1 cellular context compared by ENCODE assay signal in the genomic region with DNA sequence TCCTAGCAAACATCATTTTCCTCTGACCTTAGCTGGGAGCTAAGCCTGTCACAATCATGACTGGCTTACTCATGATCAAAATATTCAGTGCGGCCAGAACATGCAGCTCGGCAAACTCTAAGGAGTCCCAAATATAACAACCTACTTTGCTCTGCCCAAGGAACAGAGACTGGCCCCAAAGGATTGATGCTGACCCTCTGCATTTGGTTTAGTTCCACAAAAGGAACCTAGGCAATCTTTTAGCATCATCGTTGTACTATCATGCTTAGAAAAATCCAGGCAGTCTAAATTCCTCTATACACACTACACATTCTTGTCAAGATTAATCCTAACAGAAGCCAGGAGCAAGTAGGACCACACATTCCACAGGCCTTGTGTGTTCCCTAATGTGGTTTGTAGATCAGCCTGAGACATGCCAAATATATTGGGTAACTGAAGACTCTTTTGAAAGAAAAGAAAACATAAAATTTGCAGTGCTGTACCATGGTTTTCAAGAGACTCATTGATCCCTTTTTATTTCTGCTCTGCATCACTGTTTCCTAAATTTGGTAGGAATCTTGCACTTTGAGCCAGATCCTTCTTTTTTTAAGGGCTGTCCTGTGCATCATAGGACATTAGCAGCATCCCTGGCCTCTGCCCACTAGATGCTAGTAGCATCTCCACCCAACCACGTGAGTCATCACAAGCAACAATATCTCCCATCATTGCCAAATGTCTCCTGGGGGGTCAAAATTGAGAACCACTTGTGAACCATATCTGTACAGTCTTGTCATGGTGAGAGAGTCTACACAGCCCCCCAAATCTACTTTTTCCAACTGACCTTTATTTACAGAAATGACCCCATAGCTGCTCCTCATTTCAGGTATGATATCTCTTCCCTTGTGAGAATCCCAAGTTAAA.
TF ChIP-seq lines count a peak whose summit lies in the region.

No MANE protein-coding gene starts in this region.

TF ChIP-seq in IMR-90, 13 proteins besides CTCF, POLR2A, EP300 and RAD21 (continued from another document):
- TF ChIP-seq, protein P1, sequence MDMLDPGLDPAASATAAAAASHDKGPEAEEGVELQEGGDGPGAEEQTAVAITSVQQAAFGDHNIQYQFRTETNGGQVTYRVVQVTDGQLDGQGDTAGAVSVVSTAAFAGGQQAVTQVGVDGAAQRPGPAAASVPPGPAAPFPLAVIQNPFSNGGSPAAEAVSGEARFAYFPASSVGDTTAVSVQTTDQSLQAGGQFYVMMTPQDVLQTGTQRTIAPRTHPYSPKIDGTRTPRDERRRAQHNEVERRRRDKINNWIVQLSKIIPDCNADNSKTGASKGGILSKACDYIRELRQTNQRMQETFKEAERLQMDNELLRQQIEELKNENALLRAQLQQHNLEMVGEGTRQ (IDR thresholded peaks at IDR 0.05; ENCODE audit: low read depth, low read length), result no peak
- peak; percentile 39; the same call in 1 of the 2 replicates for TF ChIP-seq FOS (IDR thresholded peaks at IDR 0.05; ENCODE audit: low read depth, low read length)
- peak; percentile 68 for TF ChIP-seq CEBPB (IDR thresholded peaks at IDR 0.05; ENCODE audit: low read depth, low read length)
TF ChIP-seq in IMR-90: peak in this region for 4.
